ENCODE assay signal across 2 cellular contexts in the genomic region with DNA sequence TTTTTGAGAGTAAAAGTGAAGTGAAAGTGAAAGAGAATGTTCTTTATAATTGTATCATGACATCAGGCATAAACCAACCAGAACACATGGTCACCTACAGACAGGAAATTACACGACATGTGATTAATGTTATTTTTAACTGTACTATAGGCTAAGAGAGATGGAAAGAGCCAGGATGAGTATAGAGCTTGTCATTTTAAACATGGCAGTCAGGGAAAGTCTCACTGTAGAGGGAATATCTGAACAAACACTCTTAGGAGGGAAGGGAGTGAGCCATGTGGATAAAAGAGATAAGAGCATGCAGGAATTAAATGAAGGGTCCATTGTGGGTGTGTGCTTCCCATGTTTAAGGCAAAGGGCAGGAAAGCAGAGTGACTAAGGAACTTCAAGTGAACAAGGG.
TF ChIP-seq lines count a peak whose summit lies in the region.

No MANE protein-coding gene starts in this region.

TF ChIP-seq in SK-N-SH treated with all-trans-retinoic acid at 6 μM for 48 hours, 23 proteins besides CTCF, POLR2A, EP300 and RAD21 (continued from another document):
- TF ChIP-seq, protein P1, sequence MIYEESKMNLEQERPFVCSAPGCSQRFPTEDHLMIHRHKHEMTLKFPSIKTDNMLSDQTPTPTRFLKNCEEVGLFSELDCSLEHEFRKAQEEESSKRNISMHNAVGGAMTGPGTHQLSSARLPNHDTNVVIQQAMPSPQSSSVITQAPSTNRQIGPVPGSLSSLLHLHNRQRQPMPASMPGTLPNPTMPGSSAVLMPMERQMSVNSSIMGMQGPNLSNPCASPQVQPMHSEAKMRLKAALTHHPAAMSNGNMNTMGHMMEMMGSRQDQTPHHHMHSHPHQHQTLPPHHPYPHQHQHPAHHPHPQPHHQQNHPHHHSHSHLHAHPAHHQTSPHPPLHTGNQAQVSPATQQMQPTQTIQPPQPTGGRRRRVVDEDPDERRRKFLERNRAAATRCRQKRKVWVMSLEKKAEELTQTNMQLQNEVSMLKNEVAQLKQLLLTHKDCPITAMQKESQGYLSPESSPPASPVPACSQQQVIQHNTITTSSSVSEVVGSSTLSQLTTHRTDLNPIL (CRISPR knock-in tag; IDR thresholded peaks at IDR 0.05; ENCODE audit: low read depth) = no peak
- no peak for TF ChIP-seq RARB (CRISPR knock-in tag; IDR thresholded peaks at IDR 0.05)
- TF ChIP-seq TOX (CRISPR knock-in tag; IDR thresholded peaks at IDR 0.05; ENCODE audit: borderline replicate concordance) = no peak
- TF ChIP-seq PPARA (CRISPR knock-in tag; IDR thresholded peaks at IDR 0.05; ENCODE audit: borderline replicate concordance) = no peak
- TF ChIP-seq, protein P2, sequence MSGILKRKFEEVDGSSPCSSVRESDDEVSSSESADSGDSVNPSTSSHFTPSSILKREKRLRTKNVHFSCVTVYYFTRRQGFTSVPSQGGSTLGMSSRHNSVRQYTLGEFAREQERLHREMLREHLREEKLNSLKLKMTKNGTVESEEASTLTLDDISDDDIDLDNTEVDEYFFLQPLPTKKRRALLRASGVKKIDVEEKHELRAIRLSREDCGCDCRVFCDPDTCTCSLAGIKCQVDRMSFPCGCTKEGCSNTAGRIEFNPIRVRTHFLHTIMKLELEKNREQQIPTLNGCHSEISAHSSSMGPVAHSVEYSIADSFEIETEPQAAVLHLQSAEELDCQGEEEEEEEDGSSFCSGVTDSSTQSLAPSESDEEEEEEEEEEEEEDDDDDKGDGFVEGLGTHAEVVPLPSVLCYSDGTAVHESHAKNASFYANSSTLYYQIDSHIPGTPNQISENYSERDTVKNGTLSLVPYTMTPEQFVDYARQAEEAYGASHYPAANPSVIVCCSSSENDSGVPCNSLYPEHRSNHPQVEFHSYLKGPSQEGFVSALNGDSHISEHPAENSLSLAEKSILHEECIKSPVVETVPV (CRISPR knock-in tag; IDR thresholded peaks at IDR 0.05) = no peak
- TF ChIP-seq, protein P3, sequence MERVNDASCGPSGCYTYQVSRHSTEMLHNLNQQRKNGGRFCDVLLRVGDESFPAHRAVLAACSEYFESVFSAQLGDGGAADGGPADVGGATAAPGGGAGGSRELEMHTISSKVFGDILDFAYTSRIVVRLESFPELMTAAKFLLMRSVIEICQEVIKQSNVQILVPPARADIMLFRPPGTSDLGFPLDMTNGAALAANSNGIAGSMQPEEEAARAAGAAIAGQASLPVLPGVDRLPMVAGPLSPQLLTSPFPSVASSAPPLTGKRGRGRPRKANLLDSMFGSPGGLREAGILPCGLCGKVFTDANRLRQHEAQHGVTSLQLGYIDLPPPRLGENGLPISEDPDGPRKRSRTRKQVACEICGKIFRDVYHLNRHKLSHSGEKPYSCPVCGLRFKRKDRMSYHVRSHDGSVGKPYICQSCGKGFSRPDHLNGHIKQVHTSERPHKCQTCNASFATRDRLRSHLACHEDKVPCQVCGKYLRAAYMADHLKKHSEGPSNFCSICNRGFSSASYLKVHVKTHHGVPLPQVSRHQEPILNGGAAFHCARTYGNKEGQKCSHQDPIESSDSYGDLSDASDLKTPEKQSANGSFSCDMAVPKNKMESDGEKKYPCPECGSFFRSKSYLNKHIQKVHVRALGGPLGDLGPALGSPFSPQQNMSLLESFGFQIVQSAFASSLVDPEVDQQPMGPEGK (CRISPR knock-in tag; IDR thresholded peaks at IDR 0.05; ENCODE audit: borderline replicate concordance) = no peak
- TF ChIP-seq BACH2 (CRISPR knock-in tag; IDR thresholded peaks at IDR 0.05; ENCODE audit: borderline replicate concordance) = no peak
- no peak for TF ChIP-seq ZFP30 (CRISPR knock-in tag; IDR thresholded peaks at IDR 0.05)
- TF ChIP-seq TCF4 (CRISPR knock-in tag; IDR thresholded peaks at IDR 0.05; ENCODE audit: borderline replicate concordance) = no peak
- TF ChIP-seq, protein P4, sequence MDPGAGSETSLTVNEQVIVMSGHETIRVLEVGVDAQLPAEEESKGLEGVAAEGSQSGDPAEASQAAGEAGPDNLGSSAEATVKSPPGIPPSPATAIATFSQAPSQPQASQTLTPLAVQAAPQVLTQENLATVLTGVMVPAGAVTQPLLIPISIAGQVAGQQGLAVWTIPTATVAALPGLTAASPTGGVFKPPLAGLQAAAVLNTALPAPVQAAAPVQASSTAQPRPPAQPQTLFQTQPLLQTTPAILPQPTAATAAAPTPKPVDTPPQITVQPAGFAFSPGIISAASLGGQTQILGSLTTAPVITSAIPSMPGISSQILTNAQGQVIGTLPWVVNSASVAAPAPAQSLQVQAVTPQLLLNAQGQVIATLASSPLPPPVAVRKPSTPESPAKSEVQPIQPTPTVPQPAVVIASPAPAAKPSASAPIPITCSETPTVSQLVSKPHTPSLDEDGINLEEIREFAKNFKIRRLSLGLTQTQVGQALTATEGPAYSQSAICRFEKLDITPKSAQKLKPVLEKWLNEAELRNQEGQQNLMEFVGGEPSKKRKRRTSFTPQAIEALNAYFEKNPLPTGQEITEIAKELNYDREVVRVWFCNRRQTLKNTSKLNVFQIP (CRISPR knock-in tag; IDR thresholded peaks at IDR 0.05; ENCODE audit: borderline replicate concordance, low read depth) = no peak
- no peak for TF ChIP-seq ZNF565 (CRISPR knock-in tag; conservative IDR thresholded peaks at IDR 0.05; ENCODE audit: low read depth)
- TF ChIP-seq, protein P5, sequence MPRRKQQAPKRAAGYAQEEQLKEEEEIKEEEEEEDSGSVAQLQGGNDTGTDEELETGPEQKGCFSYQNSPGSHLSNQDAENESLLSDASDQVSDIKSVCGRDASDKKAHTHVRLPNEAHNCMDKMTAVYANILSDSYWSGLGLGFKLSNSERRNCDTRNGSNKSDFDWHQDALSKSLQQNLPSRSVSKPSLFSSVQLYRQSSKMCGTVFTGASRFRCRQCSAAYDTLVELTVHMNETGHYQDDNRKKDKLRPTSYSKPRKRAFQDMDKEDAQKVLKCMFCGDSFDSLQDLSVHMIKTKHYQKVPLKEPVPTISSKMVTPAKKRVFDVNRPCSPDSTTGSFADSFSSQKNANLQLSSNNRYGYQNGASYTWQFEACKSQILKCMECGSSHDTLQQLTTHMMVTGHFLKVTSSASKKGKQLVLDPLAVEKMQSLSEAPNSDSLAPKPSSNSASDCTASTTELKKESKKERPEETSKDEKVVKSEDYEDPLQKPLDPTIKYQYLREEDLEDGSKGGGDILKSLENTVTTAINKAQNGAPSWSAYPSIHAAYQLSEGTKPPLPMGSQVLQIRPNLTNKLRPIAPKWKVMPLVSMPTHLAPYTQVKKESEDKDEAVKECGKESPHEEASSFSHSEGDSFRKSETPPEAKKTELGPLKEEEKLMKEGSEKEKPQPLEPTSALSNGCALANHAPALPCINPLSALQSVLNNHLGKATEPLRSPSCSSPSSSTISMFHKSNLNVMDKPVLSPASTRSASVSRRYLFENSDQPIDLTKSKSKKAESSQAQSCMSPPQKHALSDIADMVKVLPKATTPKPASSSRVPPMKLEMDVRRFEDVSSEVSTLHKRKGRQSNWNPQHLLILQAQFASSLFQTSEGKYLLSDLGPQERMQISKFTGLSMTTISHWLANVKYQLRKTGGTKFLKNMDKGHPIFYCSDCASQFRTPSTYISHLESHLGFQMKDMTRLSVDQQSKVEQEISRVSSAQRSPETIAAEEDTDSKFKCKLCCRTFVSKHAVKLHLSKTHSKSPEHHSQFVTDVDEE (CRISPR knock-in tag; IDR thresholded peaks at IDR 0.05) = no peak
- TF ChIP-seq ARNTL (CRISPR knock-in tag; IDR thresholded peaks at IDR 0.05; ENCODE audit: borderline replicate concordance, low read depth) = no peak
- no peak for TF ChIP-seq ESRRG (CRISPR knock-in tag; IDR thresholded peaks at IDR 0.05)
- no peak for TF ChIP-seq CSDC2 (CRISPR knock-in tag; IDR thresholded peaks at IDR 0.05)
TF ChIP-seq in SK-N-SH treated with all-trans-retinoic acid at 6 μM for 48 hours: peak in this region for 0.

TF ChIP-seq in K562, 482 proteins besides CTCF, POLR2A, EP300 and RAD21 (continued from another document and continues in another):
- TF ChIP-seq ZNF212 (CRISPR knock-in tag; IDR thresholded peaks at IDR 0.05) (no peak), ZNF584 (CRISPR knock-in tag; IDR thresholded peaks at IDR 0.05; ENCODE audit: low read depth) (no peak), L3MBTL2 (IDR thresholded peaks at IDR 0.05) (peak; percentile 45; the same call in 1 of the 2 replicates), POLR2H (tag; IDR thresholded peaks at IDR 0.05; ENCODE audit: low read depth) (0 out of 2 replicates have a peak, but pooled peaks have one; percentile 21), ZNF253 (CRISPR knock-in tag; conservative IDR thresholded peaks at IDR 0.05) (no peak), BCOR (IDR thresholded peaks at IDR 0.05) (no peak), SREBF2 (CRISPR knock-in tag; IDR thresholded peaks at IDR 0.05) (no peak), PRPF4 (IDR thresholded peaks at IDR 0.05; ENCODE audit: insufficient read depth, low read depth, low read length, poor library complexity, severe bottlenecking) (no peak), NCOA4 (IDR thresholded peaks at IDR 0.05; ENCODE audit: partially characterized antibody) (no peak), SIRT6 (IDR thresholded peaks at IDR 0.05; ENCODE audit: low read depth, low read length) (no peak), PPARD (CRISPR knock-in tag; IDR thresholded peaks at IDR 0.05) (no peak), SIN3A (IDR thresholded peaks at IDR 0.05; ENCODE audit: borderline replicate concordance in 2 of 2, control insufficient read depth in 1 of 2, low read depth in 2 of 2, low read length in 2 of 2) (no peak), ZNF668 (CRISPR knock-in tag; IDR thresholded peaks at IDR 0.05) (no peak), NONO (IDR thresholded peaks at IDR 0.05; ENCODE audit: low read depth in 2 of 2, low read length in 1 of 2) (no peak), PTRF (tag; IDR thresholded peaks at IDR 0.05) (no peak), TBP (optimal IDR thresholded peaks at IDR 0.05; ENCODE audit: low read depth, low read length) (no peak), SNIP1 (IDR thresholded peaks at IDR 0.05; ENCODE audit: low read depth) (no peak), RBM17 (IDR thresholded peaks at IDR 0.05; ENCODE audit: borderline replicate concordance, low read depth, low read length) (no peak), ZNF316 (IDR thresholded peaks at IDR 0.05) (no peak)
- TF ChIP-seq, protein P6, sequence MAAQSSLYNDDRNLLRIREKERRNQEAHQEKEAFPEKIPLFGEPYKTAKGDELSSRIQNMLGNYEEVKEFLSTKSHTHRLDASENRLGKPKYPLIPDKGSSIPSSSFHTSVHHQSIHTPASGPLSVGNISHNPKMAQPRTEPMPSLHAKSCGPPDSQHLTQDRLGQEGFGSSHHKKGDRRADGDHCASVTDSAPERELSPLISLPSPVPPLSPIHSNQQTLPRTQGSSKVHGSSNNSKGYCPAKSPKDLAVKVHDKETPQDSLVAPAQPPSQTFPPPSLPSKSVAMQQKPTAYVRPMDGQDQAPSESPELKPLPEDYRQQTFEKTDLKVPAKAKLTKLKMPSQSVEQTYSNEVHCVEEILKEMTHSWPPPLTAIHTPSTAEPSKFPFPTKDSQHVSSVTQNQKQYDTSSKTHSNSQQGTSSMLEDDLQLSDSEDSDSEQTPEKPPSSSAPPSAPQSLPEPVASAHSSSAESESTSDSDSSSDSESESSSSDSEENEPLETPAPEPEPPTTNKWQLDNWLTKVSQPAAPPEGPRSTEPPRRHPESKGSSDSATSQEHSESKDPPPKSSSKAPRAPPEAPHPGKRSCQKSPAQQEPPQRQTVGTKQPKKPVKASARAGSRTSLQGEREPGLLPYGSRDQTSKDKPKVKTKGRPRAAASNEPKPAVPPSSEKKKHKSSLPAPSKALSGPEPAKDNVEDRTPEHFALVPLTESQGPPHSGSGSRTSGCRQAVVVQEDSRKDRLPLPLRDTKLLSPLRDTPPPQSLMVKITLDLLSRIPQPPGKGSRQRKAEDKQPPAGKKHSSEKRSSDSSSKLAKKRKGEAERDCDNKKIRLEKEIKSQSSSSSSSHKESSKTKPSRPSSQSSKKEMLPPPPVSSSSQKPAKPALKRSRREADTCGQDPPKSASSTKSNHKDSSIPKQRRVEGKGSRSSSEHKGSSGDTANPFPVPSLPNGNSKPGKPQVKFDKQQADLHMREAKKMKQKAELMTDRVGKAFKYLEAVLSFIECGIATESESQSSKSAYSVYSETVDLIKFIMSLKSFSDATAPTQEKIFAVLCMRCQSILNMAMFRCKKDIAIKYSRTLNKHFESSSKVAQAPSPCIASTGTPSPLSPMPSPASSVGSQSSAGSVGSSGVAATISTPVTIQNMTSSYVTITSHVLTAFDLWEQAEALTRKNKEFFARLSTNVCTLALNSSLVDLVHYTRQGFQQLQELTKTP (IDR thresholded peaks at IDR 0.05; ENCODE audit: low read depth in 1 of 2, partially characterized antibody in 2 of 2) = no peak
- TF ChIP-seq, protein P7, sequence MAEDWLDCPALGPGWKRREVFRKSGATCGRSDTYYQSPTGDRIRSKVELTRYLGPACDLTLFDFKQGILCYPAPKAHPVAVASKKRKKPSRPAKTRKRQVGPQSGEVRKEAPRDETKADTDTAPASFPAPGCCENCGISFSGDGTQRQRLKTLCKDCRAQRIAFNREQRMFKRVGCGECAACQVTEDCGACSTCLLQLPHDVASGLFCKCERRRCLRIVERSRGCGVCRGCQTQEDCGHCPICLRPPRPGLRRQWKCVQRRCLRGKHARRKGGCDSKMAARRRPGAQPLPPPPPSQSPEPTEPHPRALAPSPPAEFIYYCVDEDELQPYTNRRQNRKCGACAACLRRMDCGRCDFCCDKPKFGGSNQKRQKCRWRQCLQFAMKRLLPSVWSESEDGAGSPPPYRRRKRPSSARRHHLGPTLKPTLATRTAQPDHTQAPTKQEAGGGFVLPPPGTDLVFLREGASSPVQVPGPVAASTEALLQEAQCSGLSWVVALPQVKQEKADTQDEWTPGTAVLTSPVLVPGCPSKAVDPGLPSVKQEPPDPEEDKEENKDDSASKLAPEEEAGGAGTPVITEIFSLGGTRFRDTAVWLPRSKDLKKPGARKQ (CRISPR knock-in tag; IDR thresholded peaks at IDR 0.05) = no peak
